24 cellular contexts compared by ENCODE assay signal in the genomic region with DNA sequence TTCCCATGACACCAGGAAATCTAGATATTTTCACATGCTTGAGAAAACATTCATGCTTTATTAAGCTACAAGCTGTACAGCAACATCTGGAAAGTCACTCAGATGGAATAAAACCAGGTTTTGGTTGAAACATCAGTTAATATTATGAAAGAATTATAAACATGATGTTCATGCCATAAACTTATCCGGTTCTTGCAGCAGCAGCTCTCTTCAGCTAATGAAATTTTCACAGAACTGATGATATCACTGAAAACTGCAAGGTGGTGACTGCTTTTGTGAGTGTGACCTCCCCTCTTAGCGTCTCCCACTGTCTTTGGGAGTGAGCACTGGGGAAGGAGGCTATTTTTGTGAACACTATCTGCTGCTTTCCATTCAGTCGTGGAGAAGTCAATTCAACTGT. TPM values are rescaled to one million over a fixed set of nuclear protein-coding genes. Genes with fewer than 3 reads are reported as not detected.
A peak's percentile ranks its signal among the peaks of the same experiment; 100 is the strongest.
DNase-seq lines count a peak whose midpoint lies in the region; TF ChIP-seq lines count a peak whose summit lies in the region.
"Had no signal": no experiment of that assay in that cellular context is flagged by ENCODE, and none has a peak within 500 bp of the region (broad histone marks: within the 10 kb centered on the region; RNA-seq: fewer than 3 reads in every experiment).

No MANE protein-coding gene starts in this region.

- H3K9me3 ChIP-seq in esophagus squamous epithelium (no peaks in the 10 kb centered on the region), right atrium auricular region (no peaks in the 10 kb centered on the region), uterus (no peaks in the 10 kb centered on the region)
- H3K9me3 ChIP-seq: adrenal gland, BE2C, Caco-2, upper lobe of right lung had no signal

- TF ChIP-seq POLR2A in esophagus squamous epithelium (IDR thresholded peaks at IDR 0.05) (no peak), uterus (IDR thresholded peaks at IDR 0.05) (no peak)

- no peaks in the 10 kb centered on the region for H3K27me3 ChIP-seq in esophagus squamous epithelium
- no peaks in the 10 kb centered on the region for H3K27me3 ChIP-seq in right atrium auricular region
- no peaks in the 10 kb centered on the region for H3K27me3 ChIP-seq in uterus
- H3K27me3 ChIP-seq: adrenal gland, BE2C, neural progenitor cell, upper lobe of right lung had no signal

- no peaks in the 10 kb centered on the region for H3K36me3 ChIP-seq in esophagus squamous epithelium
- H3K36me3 ChIP-seq in right atrium auricular region, result no peaks in the 10 kb centered on the region
- H3K36me3 ChIP-seq in uterus, result no peaks in the 10 kb centered on the region
- H3K36me3 ChIP-seq: adrenal gland, BE2C, neural progenitor cell, upper lobe of right lung had no signal

- intact Hi-C loops in esophagus squamous epithelium (cut with DNase I), result no loop called here
- intact Hi-C loops in uterus (cut with DNase I; ENCODE audit: low total_unique reads), result no loop called here

- 65 to 68% methylated on average over 3 of the region's 3 CpGs for WGBS in esophagus squamous epithelium, 2 donors

- DNase-seq in DMS 273 (lab: John Stamatoyannopoulos, UW; ENCODE audit: unreplicated experiment), result peak; percentile 10
- DNase-seq in DMS 273 treated with DMSO at 0.1 percent for 48 hours (lab: John Stamatoyannopoulos, UW), result no peak
- no peak for DNase-seq in esophagus squamous epithelium (lab: John Stamatoyannopoulos, UW)
- DNase-seq in right atrium auricular region (ENCODE audit: low spot score), result no peak
- no peak for DNase-seq in uterus
- no peak for DNase-seq in activated naive CD4-positive, alpha-beta T cell treated with Interleukin-2 at 50 U/mL for 16 hours
- no peak for DNase-seq in NCI-H2107 treated with DMSO at 0.1 percent for 48 hours (lab: John Stamatoyannopoulos, UW; ENCODE audit: unreplicated experiment)
- DNase-seq in epidermal melanocyte (ENCODE audit: insufficient read length, low spot score), result no peak
- DNase-seq: activated CD4-positive, alpha-beta T cell treated with anti-CD3 and anti-CD28 coated beads, Interleukin-2, amount 50 U/mL, for 1 hour; activated CD8-positive, alpha-beta memory T cell treated with anti-CD3 and anti-CD28 coated beads, Interleukin-2, amount 50 U/mL, for 4 hours; activated gamma-delta T cell; adrenal gland; BE2C; dermis blood vessel endothelial cell; midbrain; NCI-H1105; NCI-H2081 treated with DMSO at 0.1 percent for 48 hours; NCI-H524 treated with DMSO at 0.1 percent for 48 hours; T-cell; upper lobe of right lung had no signal

- peak overlapping the region in 3 of 4 donors; percentile 15 to 72 (median 60) for H3K27ac ChIP-seq in esophagus squamous epithelium
- H3K27ac ChIP-seq in right atrium auricular region, result peak overlapping the region; percentile 17 to 56
- peak overlapping the region; percentile 48 to 57 for H3K27ac ChIP-seq in uterus
- H3K27ac ChIP-seq: 22Rv1, neural progenitor cell, RWPE1, upper lobe of right lung had no signal

- TF ChIP-seq CTCF in esophagus squamous epithelium (IDR thresholded peaks at IDR 0.05), result no peak
- TF ChIP-seq CTCF in right atrium auricular region (IDR thresholded peaks at IDR 0.05), result no peak
- no peak for TF ChIP-seq CTCF in uterus (IDR thresholded peaks at IDR 0.05)

- H3K4me3 ChIP-seq in esophagus squamous epithelium, result no peak overlapping the region
- H3K4me3 ChIP-seq in right atrium auricular region, result no peak overlapping the region
- H3K4me3 ChIP-seq in uterus, result no peak overlapping the region
- H3K4me3 ChIP-seq: adrenal gland, neural progenitor cell, upper lobe of right lung had no signal

- peaks cover 16 to 89% (median 52%) of the 10 kb centered on the region in 3 donors for H3K4me1 ChIP-seq in esophagus squamous epithelium
- peaks cover 0 to 64% of the 10 kb centered on the region in 2 donors for H3K4me1 ChIP-seq in right atrium auricular region
- peaks cover 4 to 5% of the 10 kb centered on the region in 2 donors for H3K4me1 ChIP-seq in uterus

RNA-seq across cellular contexts. Expression of gene ARHGAP10, which starts 56.9 kb away (rescaled TPM):
- total RNA-seq in esophagus squamous epithelium, result 100 to 1,000 TPM in 1 of 4 donors, 10 to 100 TPM in 3; 26.5 to 117 (median 29.7) TPM
- 10 to 100 TPM; 36.1 to 43.5 TPM for total RNA-seq in right atrium auricular region
- 10 to 100 TPM; 25.1 to 94.4 (median 54.4) TPM for total RNA-seq in uterus
